In the genomic region with DNA sequence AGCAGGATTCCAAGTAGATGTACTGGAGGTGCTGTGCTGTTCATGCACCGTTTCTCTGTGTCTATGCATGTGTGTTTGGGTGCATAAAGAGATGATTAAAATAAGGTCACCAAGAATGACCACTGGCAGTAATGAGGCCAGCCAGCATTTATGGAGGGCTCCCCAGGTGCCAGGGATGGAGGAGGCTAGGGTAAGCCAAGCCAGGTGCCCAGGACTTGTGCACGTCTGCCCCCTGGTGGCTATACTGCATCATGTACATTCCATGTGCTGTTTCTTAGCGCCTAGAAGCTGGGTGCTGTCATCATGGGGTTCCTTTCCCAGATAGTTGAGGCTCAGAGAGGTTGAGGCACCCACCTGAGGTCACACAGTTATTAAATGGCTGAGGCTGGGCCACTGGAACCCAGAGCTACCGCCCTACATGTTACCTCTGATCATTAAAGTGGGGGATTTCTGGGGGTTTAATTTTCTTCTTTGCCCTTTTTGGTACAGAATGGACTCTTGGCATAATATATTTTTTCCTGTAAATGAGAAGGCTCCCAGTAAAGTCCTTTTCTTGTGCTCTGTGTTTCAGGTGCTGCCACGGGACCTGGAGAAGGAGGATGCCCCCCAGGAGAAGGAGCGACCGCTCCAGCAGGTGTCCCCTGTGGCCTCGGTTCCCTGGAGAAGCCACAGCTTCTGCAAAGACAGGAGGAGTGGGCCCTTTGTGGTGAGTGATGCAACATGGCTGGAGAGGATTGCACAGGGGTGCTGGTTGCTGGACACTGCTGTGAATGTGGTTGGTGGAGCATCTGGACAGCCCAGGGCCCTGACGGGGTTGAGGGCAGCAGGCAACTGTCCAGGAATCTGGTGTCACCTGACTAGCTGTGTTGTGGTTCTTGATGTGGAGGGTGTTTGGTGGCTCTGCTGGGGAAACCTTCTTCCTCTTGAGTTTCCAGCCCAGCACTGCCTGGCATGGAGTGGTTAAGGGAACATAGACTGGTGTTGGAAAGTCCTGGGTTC, we compare ENCODE assay signal across 1 cellular context.
TF ChIP-seq lines count a peak whose summit lies in the region.

No MANE protein-coding gene starts in this region.

TF ChIP-seq in H1, 55 proteins besides CTCF, POLR2A, EP300 and RAD21:
- no peak for TF ChIP-seq TBP (IDR thresholded peaks at IDR 0.05; ENCODE audit: low read depth, low read length)
- TF ChIP-seq BCL11A (IDR thresholded peaks at IDR 0.05; ENCODE audit: low read depth in 2 of 2, low read length in 2 of 2) = no peak
- TF ChIP-seq RNF2 (IDR thresholded peaks at IDR 0.05; ENCODE audit: borderline replicate concordance, low read depth, low read length, missing control alignments, poor library complexity, severe bottlenecking) = no peak
- TF ChIP-seq KDM1A (IDR thresholded peaks at IDR 0.05; ENCODE audit: borderline replicate concordance, low read length) = peak; percentile 54; the same call in 1 of the 2 replicates
- TF ChIP-seq TEAD4 (IDR thresholded peaks at IDR 0.05; ENCODE audit: low read depth, low read length) = peak; percentile 92
- TF ChIP-seq MAX (IDR thresholded peaks at IDR 0.05) = peak; percentile 68; the same call in 1 of the 2 replicates
- 0 out of 2 replicates have a peak, but pooled peaks have one; percentile 58 for TF ChIP-seq TCF12 (IDR thresholded peaks at IDR 0.05; ENCODE audit: low read depth, low read length)
- TF ChIP-seq YY1 (IDR thresholded peaks at IDR 0.05; ENCODE audit: low read depth, low read length) = peak; percentile 47; the same call in 1 of the 2 replicates
